1 cellular context compared by ENCODE assay signal in genomic region chr6:28161410-28162079, GRCh38.
TF ChIP-seq lines count a peak whose summit lies in the region.

No MANE protein-coding gene starts in this region.

TF ChIP-seq in SK-N-SH treated with all-trans-retinoic acid at 6 μM for 48 hours, 23 proteins besides CTCF, POLR2A, EP300 and RAD21 (continued from another document):
- TF ChIP-seq SNAI2 (CRISPR knock-in tag; IDR thresholded peaks at IDR 0.05) = 0 out of 2 replicates have a peak, but pooled peaks have one; percentile 52
- TF ChIP-seq ARNTL (CRISPR knock-in tag; IDR thresholded peaks at IDR 0.05; ENCODE audit: borderline replicate concordance, low read depth) = no peak
- TF ChIP-seq TOX (CRISPR knock-in tag; IDR thresholded peaks at IDR 0.05; ENCODE audit: borderline replicate concordance) = no peak
- TF ChIP-seq ZNF70 (CRISPR knock-in tag; IDR thresholded peaks at IDR 0.05) = peak; percentile 22; the same call in 1 of the 2 replicates
- no peak for TF ChIP-seq RARB (CRISPR knock-in tag; IDR thresholded peaks at IDR 0.05)
- TF ChIP-seq ESRRG (CRISPR knock-in tag; IDR thresholded peaks at IDR 0.05) = no peak
- TF ChIP-seq CSRNP3 (CRISPR knock-in tag; IDR thresholded peaks at IDR 0.05) = no peak
- TF ChIP-seq GLIS3 (CRISPR knock-in tag; IDR thresholded peaks at IDR 0.05) = no peak; the same call in 1 of the 2 replicates
- TF ChIP-seq ZNF565 (CRISPR knock-in tag; conservative IDR thresholded peaks at IDR 0.05; ENCODE audit: low read depth) = no peak
- TF ChIP-seq ISL1 (CRISPR knock-in tag; IDR thresholded peaks at IDR 0.05) = no peak
- no peak for TF ChIP-seq OSR1 (CRISPR knock-in tag; IDR thresholded peaks at IDR 0.05)
